In the genomic region with DNA sequence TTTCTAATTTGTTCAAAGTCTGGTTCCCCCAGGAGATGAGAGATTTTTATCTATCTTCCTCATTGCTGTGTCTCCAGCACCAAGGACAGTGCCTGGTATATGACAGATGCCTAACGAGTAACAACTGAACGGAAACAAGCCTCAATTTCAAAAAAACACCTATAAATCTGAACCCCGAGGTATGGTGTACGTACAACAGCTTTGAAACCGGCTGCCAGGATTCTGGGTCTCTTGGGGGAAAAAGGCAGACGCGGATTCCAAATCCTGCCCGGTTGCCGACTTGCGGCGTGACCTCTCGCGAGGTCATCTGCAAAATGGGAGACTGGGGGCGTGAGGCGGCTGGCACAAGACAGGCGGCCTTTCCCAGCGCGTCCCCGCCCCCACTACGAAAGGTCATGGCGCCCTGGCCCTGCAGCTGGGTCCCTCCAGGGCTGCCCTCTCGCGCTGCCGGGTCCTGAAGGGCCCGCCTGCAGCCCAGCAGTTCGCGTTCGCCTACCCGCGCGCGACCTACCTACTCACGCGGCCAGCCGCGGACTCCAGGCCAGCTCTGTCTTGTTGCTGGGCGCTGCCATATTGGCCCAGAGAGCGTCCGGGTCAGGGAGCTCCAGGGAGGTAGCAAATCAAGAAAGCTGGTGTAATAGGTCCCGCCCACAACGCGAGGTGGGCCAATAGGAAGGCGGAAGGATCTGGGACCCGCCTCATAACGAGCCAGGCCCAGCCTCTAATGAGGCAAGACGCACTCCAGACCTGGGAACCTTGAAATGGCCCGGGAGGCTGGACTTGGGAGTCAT, we compare ENCODE assay signal across 1 cellular context.
TF ChIP-seq lines count a peak whose summit lies in the region.

Gene ECSIT, minus strand, starts transcription at position 584 of the 791 bp plus-strand sequence. CDS start 9,964 bp downstream, outside the sequence.

TF ChIP-seq in liver, 16 proteins besides CTCF, POLR2A, EP300 and RAD21 (continued from another document):
- peak; percentile 88 for TF ChIP-seq ZBTB33 (IDR thresholded peaks at IDR 0.05)
- TF ChIP-seq HNF4G (IDR thresholded peaks at IDR 0.05): peak; percentile 42
- TF ChIP-seq, protein P1, sequence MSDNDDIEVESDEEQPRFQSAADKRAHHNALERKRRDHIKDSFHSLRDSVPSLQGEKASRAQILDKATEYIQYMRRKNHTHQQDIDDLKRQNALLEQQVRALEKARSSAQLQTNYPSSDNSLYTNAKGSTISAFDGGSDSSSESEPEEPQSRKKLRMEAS (IDR thresholded peaks at IDR 0.05): peak; percentile 12
- peak; percentile 36 to 64 for TF ChIP-seq JUND (IDR thresholded peaks at IDR 0.05)
- TF ChIP-seq FOXA1 (IDR thresholded peaks at IDR 0.05): peak; percentile 57
- TF ChIP-seq TAF1 (conservative IDR thresholded peaks at IDR 0.05): peak; percentile 80
- no peak for TF ChIP-seq FOXA2 (IDR thresholded peaks at IDR 0.05)
- TF ChIP-seq, protein P2, sequence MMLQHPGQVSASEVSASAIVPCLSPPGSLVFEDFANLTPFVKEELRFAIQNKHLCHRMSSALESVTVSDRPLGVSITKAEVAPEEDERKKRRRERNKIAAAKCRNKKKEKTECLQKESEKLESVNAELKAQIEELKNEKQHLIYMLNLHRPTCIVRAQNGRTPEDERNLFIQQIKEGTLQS (IDR thresholded peaks at IDR 0.05): peak; percentile 70
- peak; percentile 47 to 48 for TF ChIP-seq RXRA (IDR thresholded peaks at IDR 0.05)
